1 cellular context compared by ENCODE assay signal in genomic region chr18:44802508-44802907, GRCh38.
TF ChIP-seq lines count a peak whose summit lies in the region.

No MANE protein-coding gene starts in this region.

TF ChIP-seq in IMR-90, 13 proteins besides CTCF, POLR2A, EP300 and RAD21 (continued from another document):
- TF ChIP-seq CHD1 (IDR thresholded peaks at IDR 0.05; ENCODE audit: low read depth, low read length): no peak
- TF ChIP-seq RFX5 (IDR thresholded peaks at IDR 0.05; ENCODE audit: low read depth, low read length): no peak
- TF ChIP-seq MAFK (IDR thresholded peaks at IDR 0.05; ENCODE audit: low read depth, low read length): no peak
- no peak for TF ChIP-seq NFE2L2 (IDR thresholded peaks at IDR 0.05; ENCODE audit: low read depth, low read length)
- no peak for TF ChIP-seq FOS (IDR thresholded peaks at IDR 0.05; ENCODE audit: low read depth, low read length)
- TF ChIP-seq BHLHE40 (IDR thresholded peaks at IDR 0.05; ENCODE audit: low read depth, low read length): no peak
- no peak for TF ChIP-seq MXI1 (IDR thresholded peaks at IDR 0.05; ENCODE audit: borderline replicate concordance, low read depth, low read length)
- no peak for TF ChIP-seq SMC3 (IDR thresholded peaks at IDR 0.05; ENCODE audit: low read depth, low read length)
